Comparison of ENCODE assay signal across 18 cellular contexts in the genomic region with DNA sequence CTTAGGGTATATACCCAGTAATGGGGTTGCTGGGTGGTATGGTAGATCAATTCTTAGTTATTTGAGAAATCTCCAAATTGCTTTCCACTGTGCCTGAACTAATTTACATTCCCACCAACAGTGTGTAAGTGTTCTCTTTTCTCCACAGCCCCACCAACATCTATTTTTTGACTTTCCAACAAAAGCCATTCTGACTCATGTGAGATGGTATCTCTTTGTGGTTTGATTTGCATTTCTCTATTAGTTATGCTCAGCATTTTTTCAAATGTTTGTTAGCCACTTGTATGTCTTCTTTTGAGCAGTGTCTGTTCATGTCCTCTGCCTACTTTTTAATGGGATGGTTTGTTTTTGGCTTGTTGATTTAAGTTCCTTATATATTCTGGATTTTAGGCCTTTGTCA.
DNase-seq lines count a peak whose midpoint lies in the region; ATAC-seq, FAIRE-seq and TF ChIP-seq lines count a peak whose summit lies in the region.
"Had no signal": no experiment of that assay in that cellular context is flagged by ENCODE, and none has a peak within 500 bp of the region (broad histone marks: within the 10 kb centered on the region; RNA-seq: fewer than 3 reads in every experiment).

No MANE protein-coding gene starts in this region.

- H3K79me2 ChIP-seq in K562 (ENCODE audit: control insufficient read depth, insufficient read depth, low read length): no peaks in the 10 kb centered on the region

- CTCF ChIA-PET in K562 (lab: Yijun Ruan, JAX; ENCODE audit: low intra/inter-chr PET ratio): no interaction called here

- in situ Hi-C loops in K562 (cut with MboI) (no loop called here), G401 (cut with HindIII; ENCODE audit: low sequenced_read_pairs) (no loop called here)

- no TSS peak for BruUV-seq in K562 (replicated peaks; lab: Mats Ljungman, UMichigan)

- no peak for TF ChIP-seq CTCF in K562 (IDR thresholded peaks at IDR 0.05 in 2 of 3, conservative IDR thresholded peaks at IDR 0.05 in 1 of 3; ENCODE audit: insufficient read depth in 2 of 3, low read depth in 1 of 3, low read length in 3 of 3)

- H3K9me1 ChIP-seq in K562 (ENCODE audit: control insufficient read depth, insufficient read depth, low read length): no peaks in the 10 kb centered on the region

- no peak overlapping the region for H2AFZ ChIP-seq in K562 (ENCODE audit: low read depth, low read length)

- DNase-seq in ELR (ENCODE audit: low read depth): peak; percentile 21
- DNase-seq in MV-4-11 (lab: John Stamatoyannopoulos, UW): peak; percentile 9
- no peak for DNase-seq in K562 (ENCODE audit: extremely low read depth in 1 of 4, low spot score in 3 of 4)
- DNase-seq in sciatic nerve (ENCODE audit: low spot score): no peak
- no peak for DNase-seq in G401 (ENCODE audit: low spot score)
- no peak for DNase-seq in NCI-H1930 (lab: John Stamatoyannopoulos, UW)
- DNase-seq: activated B cell treated with CpG ODN at 0.5 μM for 24 hours; activated effector memory CD4-positive, alpha-beta T cell treated with Interleukin-2 at 50 U/mL for 16 hours; amniotic stem cell; heart left ventricle; NCI-H187; SIG-M5; sigmoid colon; uterus had no signal

- intact Hi-C loops in K562 (cut with micrococcal nuclease) (no loop called here), sciatic nerve (cut with DNase I) (no loop called here)

- H3K9ac ChIP-seq in K562 (ENCODE audit: insufficient read depth in 1 of 2, low read depth in 2 of 2, low read length in 2 of 2): no peak overlapping the region

- no peak overlapping the region for H3K27ac ChIP-seq in K562 (ENCODE audit: extremely low read depth, low read depth, low read length)
- H3K27ac ChIP-seq: heart left ventricle, sigmoid colon, uterus had no signal

- no peak for TF ChIP-seq EP300 in K562 (IDR thresholded peaks at IDR 0.05; ENCODE audit: low read length)

- no peak overlapping the region for H3K4me3 ChIP-seq in K562
- H3K4me3 ChIP-seq: heart left ventricle, lung, sigmoid colon, uterus had no signal

- H3K9me3 ChIP-seq in K562 (replicated peaks; ENCODE audit: control insufficient read depth, insufficient read depth, low read depth, low read length): no peaks in the 10 kb centered on the region
- H3K9me3 ChIP-seq: sigmoid colon, uterus had no signal

- H3K4me2 ChIP-seq in K562 (ENCODE audit: insufficient read depth, low read length): no peak overlapping the region

- ATAC-seq in GM19395 (IDR thresholded peaks at IDR 0.05; ENCODE audit: unreplicated experiment) (peak; percentile 65), K562 (no peak), sciatic nerve (no peak), GM19452 (IDR thresholded peaks at IDR 0.05; ENCODE audit: unreplicated experiment) (no peak)
- ATAC-seq: heart left ventricle had no signal

- H3K36me3 ChIP-seq in K562 (ENCODE audit: control insufficient read depth, insufficient read depth, low read length): no peaks in the 10 kb centered on the region
- H3K36me3 ChIP-seq: heart left ventricle, sigmoid colon, uterus had no signal

- no peaks in the 10 kb centered on the region for H3K27me3 ChIP-seq in K562 (ENCODE audit: control insufficient read depth in 2 of 2, insufficient read depth in 2 of 2, low read length in 2 of 2)
- H3K27me3 ChIP-seq: heart left ventricle, sigmoid colon, uterus had no signal

- no peak for FAIRE-seq in K562 (lab: Jason Lieb, UNC)
- FAIRE-seq: islet of Langerhans had no signal

- TF ChIP-seq RAD21 in K562 (CRISPR knock-in tag; conservative IDR thresholded peaks at IDR 0.05 in 1 of 2, IDR thresholded peaks at IDR 0.05 in 1 of 2): no peak

- POLR2A ChIA-PET in K562 (lab: Yijun Ruan, JAX): no interaction called here

- H3K4me1 ChIP-seq in K562 (replicated peaks in 1 of 2; ENCODE audit: control insufficient read depth in 2 of 2, insufficient read depth in 2 of 2, low read length in 2 of 2): no peaks in the 10 kb centered on the region
- H3K4me1 ChIP-seq: heart left ventricle, sigmoid colon, uterus had no signal

- TF ChIP-seq POLR2A in K562 (conservative IDR thresholded peaks at IDR 0.05): no peak

- no peaks in the 10 kb centered on the region for H4K20me1 ChIP-seq in K562 (replicated peaks; ENCODE audit: control insufficient read depth, insufficient read depth, low read length)

TF ChIP-seq in K562, 482 proteins besides CTCF, POLR2A, EP300 and RAD21:
- peak; percentile 11; the same call in 1 of the 2 replicates for TF ChIP-seq ZNF316 (IDR thresholded peaks at IDR 0.05)
- no peak for TF ChIP-seq ZBTB17 (CRISPR knock-in tag; IDR thresholded peaks at IDR 0.05)

Comparison
In these comparisons a context has a peak if more than half of its experiments do, and no peak if none do; other contexts are left out.
1. DNase-seq: peak in ELR (single experiment) and MV-4-11 (single experiment); none in K562 (0 of 4), sciatic nerve (single experiment), G401 (single experiment) and NCI-H1930 (0 of 2).